Comparison of ENCODE assay signal across 8 cellular contexts in the genomic region with DNA sequence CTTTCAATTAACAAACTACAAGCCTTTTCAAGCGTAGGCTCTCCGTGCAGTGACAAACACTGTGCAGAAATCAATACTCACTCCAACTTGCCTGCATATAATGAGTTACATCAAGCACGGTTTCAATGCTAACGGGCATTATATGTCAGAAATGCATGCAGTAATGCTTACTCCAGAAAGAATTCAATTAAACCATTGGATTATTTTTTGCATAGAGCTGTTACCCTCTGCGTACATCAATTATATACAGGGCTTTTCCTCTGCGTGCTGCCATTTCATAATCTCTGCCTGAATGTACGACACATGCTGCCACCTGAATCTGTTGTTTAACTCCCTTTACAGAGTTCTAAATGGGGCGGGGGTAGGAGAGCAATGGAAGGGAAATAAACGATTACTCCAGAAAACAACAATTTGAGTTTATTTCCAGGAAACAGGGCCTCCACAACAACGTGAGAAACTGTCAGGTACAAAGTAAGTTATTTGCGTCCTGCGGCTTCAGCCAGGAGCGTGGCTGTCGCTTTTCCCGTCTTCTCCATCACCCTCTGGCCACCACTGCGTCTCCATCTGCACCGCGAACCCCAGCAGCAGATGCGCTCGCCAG. TPM values are rescaled to one million over a fixed set of nuclear protein-coding genes. Genes with fewer than 3 reads are reported as not detected.
A peak's percentile ranks its signal among the peaks of the same experiment; 100 is the strongest.
DNase-seq lines count a peak whose midpoint lies in the region; TF ChIP-seq lines count a peak whose summit lies in the region.

No MANE protein-coding gene starts in this region.

- TF ChIP-seq CTCF in RWPE1 (conservative IDR thresholded peaks at IDR 0.05; ENCODE audit: low read depth) (no peak), fibroblast of the aortic adventitia (IDR thresholded peaks at IDR 0.05; ENCODE audit: insufficient read depth, low read length) (no peak), prostate gland (IDR thresholded peaks at IDR 0.05) (no peak)

- H3K27ac ChIP-seq in RWPE1 (peak overlapping the region; percentile 97), prostate gland (peak overlapping the region; percentile 96 to 98)

- DNase-seq in RWPE1 (ENCODE audit: low spot score) = no peak
- DNase-seq in fibroblast of the aortic adventitia (ENCODE audit: low read depth) = no peak
- DNase-seq in prostate gland (ENCODE audit: low spot score) = no peak
- DNase-seq in COLO668 (lab: John Stamatoyannopoulos, UW; ENCODE audit: unreplicated experiment) = no peak
- no peak for DNase-seq in NCI-H226
- DNase-seq in UCSD-AML1 (lab: John Stamatoyannopoulos, UW; ENCODE audit: unreplicated experiment) = no peak
- DNase-seq in hypothalamus (lab: John Stamatoyannopoulos, UW) = no peak

- 6% methylated on average over 20 of the region's 20 CpGs for WGBS in prostate gland

- CTCF ChIA-PET in RWPE1 (lab: Yijun Ruan, JAX) = no interaction called here

- H3K9me3 ChIP-seq in prostate gland = no peaks in the 10 kb centered on the region

- intact Hi-C loops in prostate gland (cut with DNase I) = loop anchor here (10.0 kb wide), 1 partner anchor 664 kb away; no protein-coding TSS in a partner anchor

- no peaks in the 10 kb centered on the region for H3K36me3 ChIP-seq in prostate gland

- no peak for TF ChIP-seq POLR2A in prostate gland (IDR thresholded peaks at IDR 0.05)

- H3K4me3 ChIP-seq in GM08714 (ENCODE audit: low read length) = peak overlapping the region; percentile 71
- H3K4me3 ChIP-seq in fibroblast of the aortic adventitia (ENCODE audit: low read depth, low read length) = peak overlapping the region; percentile 98
- H3K4me3 ChIP-seq in prostate gland = peak overlapping the region; percentile 61 to 64

- H3K4me1 ChIP-seq in prostate gland (replicated peaks) = peaks cover 5% of the 10 kb centered on the region

- POLR2A ChIA-PET in RWPE1 (lab: Yijun Ruan, JAX; ENCODE audit: low non-redundant PET) = no interaction called here

- no peaks in the 10 kb centered on the region for H3K27me3 ChIP-seq in prostate gland (replicated peaks; ENCODE audit: insufficient read depth)

RNA-seq across cellular contexts. Expression of a gene that starts 1.8 kb away (rescaled TPM):
- 27.1 and 70.2 TPM in 2 replicates for total RNA-seq in fibroblast of the aortic adventitia (ENCODE audit: low replicate concordance)
- total RNA-seq in prostate gland = 10 to 100 TPM; 32.0 to 64.6 TPM
